Comparison of ENCODE assay signal across 25 cellular contexts in genomic region chr13:109387438-109387837, GRCh38.
"Had no signal": no experiment of that assay in that cellular context is flagged by ENCODE, and none has a peak within 500 bp of the region (broad histone marks: within the 10 kb centered on the region; RNA-seq: fewer than 3 reads in every experiment).

No MANE protein-coding gene starts in this region.

- H3K4me1 Mint-ChIP-seq: activated CD4-positive, alpha-beta T cell treated with anti-CD3 and anti-CD28 coated beads, Interleukin-2, amount 10 ng/mL, durations not matched to agents 7 days and 5 days; mesothelial cell of epicardium; nephron had no signal

- H3K4me3 Mint-ChIP-seq: activated CD4-positive, alpha-beta T cell treated with anti-CD3 and anti-CD28 coated beads, Interleukin-2, amount 10 ng/mL, durations not matched to agents 7 days and 5 days; activated CD8-positive, alpha-beta T cell treated with anti-CD3 and anti-CD28 coated beads, Interleukin-2, amount 10 ng/mL, durations not matched to agents 7 days and 5 days; activated T-cell treated with anti-CD3 and anti-CD28 coated beads, Interleukin-2, amount 50 U/mL, for 4 hours; mesothelial cell of epicardium; nephron; T-helper 2 cell treated with Interferon-gamma antibody and Interleukin-4, amounts not matched to agents 5 μg/mL and 100 μg/mL, for 36 hours had no signal

- H3K27ac Mint-ChIP-seq: activated CD4-positive, alpha-beta T cell treated with anti-CD3 and anti-CD28 coated beads, Interleukin-2, amount 10 ng/mL, durations not matched to agents 7 days and 5 days; activated CD8-positive, alpha-beta T cell treated with anti-CD3 and anti-CD28 coated beads, Interleukin-2, amount 10 ng/mL, durations not matched to agents 7 days and 5 days; mesothelial cell of epicardium; nephron; T-helper 2 cell treated with Interferon-gamma antibody and Interleukin-4, amounts not matched to agents 5 μg/mL and 100 μg/mL, for 36 hours had no signal

- H3K9me3 Mint-ChIP-seq: activated CD4-positive, alpha-beta T cell treated with anti-CD3 and anti-CD28 coated beads, Interleukin-2, amount 10 ng/mL, durations not matched to agents 7 days and 5 days; activated T-cell treated with anti-CD3 and anti-CD28 coated beads, Interleukin-2, amount 50 U/mL, for 4 hours; mesothelial cell of epicardium; nephron; T-helper 2 cell treated with Interferon-gamma antibody and Interleukin-4, amounts not matched to agents 5 μg/mL and 100 μg/mL, for 36 hours had no signal

- H3K27me3 ChIP-seq: brain microvascular endothelial cell, tibial nerve, uterus had no signal

- H3K9me3 ChIP-seq: tibial nerve, uterus had no signal

- H3K27me3 Mint-ChIP-seq: activated CD4-positive, alpha-beta T cell treated with anti-CD3 and anti-CD28 coated beads, Interleukin-2, amount 10 ng/mL, durations not matched to agents 7 days and 5 days had no signal

- ATAC-seq: activated CD8-positive, alpha-beta T cell treated with anti-CD3 and anti-CD28 coated beads, Interleukin-2, amount 10 ng/mL, durations not matched to agents 7 days and 5 days; activated T-cell treated with anti-CD3 and anti-CD28 coated beads, Interleukin-2, amount 50 U/mL, for 4 hours; left colon; stimulated activated naive CD8-positive, alpha-beta T cell treated with anti-CD3 and anti-CD28 coated beads, Interleukin-15, Interleukin-2, amounts not matched to agents 100 U/mL and 50 U/mL, for 24 hours had no signal

- DNase-seq: activated CD4-positive, alpha-beta T cell treated with anti-CD3 and anti-CD28 coated beads, Interleukin-2, amount 10 ng/mL, durations not matched to agents 7 days and 5 days; activated CD8-positive, alpha-beta memory T cell treated with anti-CD3 and anti-CD28 coated beads, Interleukin-2, amount 50 U/mL, for 4 hours; activated CD8-positive, alpha-beta T cell treated with anti-CD3 and anti-CD28 coated beads, Interleukin-2, amount 10 ng/mL, durations not matched to agents 7 days and 5 days; activated effector memory CD4-positive, alpha-beta T cell treated with anti-CD3 and anti-CD28 coated beads, Interleukin-2, amount 50 U/mL, for 16 hours; activated naive CD4-positive, alpha-beta T cell treated with anti-CD3 and anti-CD28 coated beads, Interleukin-2, amount 50 U/mL, for 16 hours; activated T-cell treated with anti-CD3 and anti-CD28 coated beads, Interleukin-2, amount 50 U/mL, for 4 hours; aorta; brain microvascular endothelial cell; central memory CD4-positive, alpha-beta T cell; dorsolateral prefrontal cortex; foreskin fibroblast; hippocampal formation; islet precursor cell; left colon; retina; stimulated activated CD4-positive, alpha-beta T cell treated with anti-CD3 and anti-CD28 coated beads, Interleukin-2, amount 100 ng/mL, for 24 hours; stimulated activated naive CD8-positive, alpha-beta T cell treated with anti-CD3 and anti-CD28 coated beads, Interleukin-15, Interleukin-2, amounts not matched to agents 100 U/mL and 50 U/mL, for 24 hours; substantia nigra; uterus had no signal

- H3K4me1 ChIP-seq: uterus had no signal

- H3K27ac ChIP-seq: brain microvascular endothelial cell, dorsolateral prefrontal cortex, epithelial cell of prostate, tibial nerve, uterus had no signal

- H3K36me3 ChIP-seq: brain microvascular endothelial cell, tibial nerve, uterus had no signal

- H3K36me3 Mint-ChIP-seq: mesothelial cell of epicardium had no signal

- H3K4me3 ChIP-seq: dorsolateral prefrontal cortex, lung, tibial nerve, uterus had no signal
